Comparison of ENCODE assay signal across 21 cellular contexts in the genomic region with DNA sequence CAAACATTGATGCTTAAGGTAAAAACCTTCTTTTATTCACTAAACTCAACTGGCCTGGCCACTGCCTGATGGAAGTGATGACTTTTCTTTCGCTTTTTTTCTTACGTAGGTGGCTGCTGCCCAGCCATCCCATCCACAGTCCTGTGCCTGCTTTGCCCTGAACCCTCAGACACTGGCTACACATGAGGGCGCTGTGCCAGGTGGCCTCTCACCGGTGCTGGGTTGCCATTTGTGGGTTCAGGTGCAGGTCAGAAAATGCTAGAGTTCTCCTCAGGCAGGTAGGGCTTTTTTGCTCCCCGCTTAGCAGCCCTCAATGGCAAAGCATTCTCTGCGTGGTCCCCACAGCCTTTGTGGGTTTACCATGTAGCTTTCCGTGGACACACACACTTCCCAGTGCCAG.
"Had no signal": no experiment of that assay in that cellular context is flagged by ENCODE, and none has a peak within 500 bp of the region (broad histone marks: within the 10 kb centered on the region; RNA-seq: fewer than 3 reads in every experiment).

No MANE protein-coding gene starts in this region.

- H3K4me3 ChIP-seq: lower lobe of right lung, mucosa of descending colon, sigmoid colon, smooth muscle cell, testis, vagina had no signal

- H3K27me3 ChIP-seq: testis, vagina had no signal

- H3K27ac ChIP-seq: lower lobe of right lung, sigmoid colon, testis, vagina, VCaP had no signal

- H3K9me3 ChIP-seq: lower lobe of right lung, mucosa of descending colon, sigmoid colon, testis, vagina had no signal

- H3K4me1 ChIP-seq: lower lobe of right lung, sigmoid colon, testis, vagina had no signal

- ATAC-seq: esophagus mucosa; lower lobe of right lung; mucosa of descending colon; stimulated activated naive B cell treated with anti-CD40 and anti-IgM and Interleukin-4, amounts not matched to agents 10 μg/mL and 1 μg/mL and 100 μg/mL, for 72 hours had no signal

- DNase-seq: activated CD4-positive, alpha-beta T cell treated with anti-CD3 and anti-CD28 coated beads for 1 hour; activated CD4-positive, alpha-beta T cell treated with anti-CD3 and anti-CD28 coated beads, Interleukin-2, amount 50 U/mL, for 1 hour; activated gamma-delta T cell treated with Interleukin-2 at 50 U/mL for 16 hours; activated T-cell treated with anti-CD3 and anti-CD28 coated beads, Interleukin-2, amount 50 U/mL, for 1 hour; aorta; central memory CD4-positive, alpha-beta T cell; effector memory CD4-positive, alpha-beta T cell; foreskin melanocyte; kidney; lower lobe of right lung; mucosa of descending colon; nucleus accumbens; posterior cingulate gyrus; sigmoid colon; stimulated activated CD4-positive, alpha-beta T cell treated with anti-CD3 and anti-CD28 coated beads, Interleukin-15, amount 100 ng/mL, for 24 hours; stimulated activated naive B cell treated with anti-CD40 and anti-IgM and Interleukin-4, amounts not matched to agents 10 μg/mL and 1 μg/mL and 100 μg/mL, for 72 hours; testis had no signal

- H3K4me2 ChIP-seq: smooth muscle cell had no signal

- H3K36me3 ChIP-seq: lower lobe of right lung, sigmoid colon, vagina had no signal
